1 cellular context compared by ENCODE assay signal in the genomic region with DNA sequence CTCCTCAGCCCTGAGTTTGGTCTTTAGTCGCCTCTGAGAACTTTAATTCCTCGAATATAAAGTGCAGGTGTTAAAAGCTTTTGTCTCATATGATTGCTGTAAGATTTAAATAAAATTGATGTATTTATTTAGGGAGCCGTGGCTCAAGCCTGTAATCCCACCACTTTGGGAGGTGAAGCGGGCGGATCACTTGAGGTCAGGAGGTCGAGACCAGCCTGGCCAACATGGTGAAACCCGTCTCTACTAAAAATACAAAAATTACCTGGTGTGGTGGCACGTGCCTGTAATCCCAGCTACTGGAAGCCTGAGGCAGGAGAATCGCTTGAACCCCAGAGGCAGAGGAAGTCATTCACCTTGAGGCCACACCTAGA.
TF ChIP-seq lines count a peak whose summit lies in the region.

No MANE protein-coding gene starts in this region.

TF ChIP-seq in GM23338, 12 proteins besides CTCF, POLR2A, EP300 and RAD21 (continued from another document):
- TF ChIP-seq, protein P1, sequence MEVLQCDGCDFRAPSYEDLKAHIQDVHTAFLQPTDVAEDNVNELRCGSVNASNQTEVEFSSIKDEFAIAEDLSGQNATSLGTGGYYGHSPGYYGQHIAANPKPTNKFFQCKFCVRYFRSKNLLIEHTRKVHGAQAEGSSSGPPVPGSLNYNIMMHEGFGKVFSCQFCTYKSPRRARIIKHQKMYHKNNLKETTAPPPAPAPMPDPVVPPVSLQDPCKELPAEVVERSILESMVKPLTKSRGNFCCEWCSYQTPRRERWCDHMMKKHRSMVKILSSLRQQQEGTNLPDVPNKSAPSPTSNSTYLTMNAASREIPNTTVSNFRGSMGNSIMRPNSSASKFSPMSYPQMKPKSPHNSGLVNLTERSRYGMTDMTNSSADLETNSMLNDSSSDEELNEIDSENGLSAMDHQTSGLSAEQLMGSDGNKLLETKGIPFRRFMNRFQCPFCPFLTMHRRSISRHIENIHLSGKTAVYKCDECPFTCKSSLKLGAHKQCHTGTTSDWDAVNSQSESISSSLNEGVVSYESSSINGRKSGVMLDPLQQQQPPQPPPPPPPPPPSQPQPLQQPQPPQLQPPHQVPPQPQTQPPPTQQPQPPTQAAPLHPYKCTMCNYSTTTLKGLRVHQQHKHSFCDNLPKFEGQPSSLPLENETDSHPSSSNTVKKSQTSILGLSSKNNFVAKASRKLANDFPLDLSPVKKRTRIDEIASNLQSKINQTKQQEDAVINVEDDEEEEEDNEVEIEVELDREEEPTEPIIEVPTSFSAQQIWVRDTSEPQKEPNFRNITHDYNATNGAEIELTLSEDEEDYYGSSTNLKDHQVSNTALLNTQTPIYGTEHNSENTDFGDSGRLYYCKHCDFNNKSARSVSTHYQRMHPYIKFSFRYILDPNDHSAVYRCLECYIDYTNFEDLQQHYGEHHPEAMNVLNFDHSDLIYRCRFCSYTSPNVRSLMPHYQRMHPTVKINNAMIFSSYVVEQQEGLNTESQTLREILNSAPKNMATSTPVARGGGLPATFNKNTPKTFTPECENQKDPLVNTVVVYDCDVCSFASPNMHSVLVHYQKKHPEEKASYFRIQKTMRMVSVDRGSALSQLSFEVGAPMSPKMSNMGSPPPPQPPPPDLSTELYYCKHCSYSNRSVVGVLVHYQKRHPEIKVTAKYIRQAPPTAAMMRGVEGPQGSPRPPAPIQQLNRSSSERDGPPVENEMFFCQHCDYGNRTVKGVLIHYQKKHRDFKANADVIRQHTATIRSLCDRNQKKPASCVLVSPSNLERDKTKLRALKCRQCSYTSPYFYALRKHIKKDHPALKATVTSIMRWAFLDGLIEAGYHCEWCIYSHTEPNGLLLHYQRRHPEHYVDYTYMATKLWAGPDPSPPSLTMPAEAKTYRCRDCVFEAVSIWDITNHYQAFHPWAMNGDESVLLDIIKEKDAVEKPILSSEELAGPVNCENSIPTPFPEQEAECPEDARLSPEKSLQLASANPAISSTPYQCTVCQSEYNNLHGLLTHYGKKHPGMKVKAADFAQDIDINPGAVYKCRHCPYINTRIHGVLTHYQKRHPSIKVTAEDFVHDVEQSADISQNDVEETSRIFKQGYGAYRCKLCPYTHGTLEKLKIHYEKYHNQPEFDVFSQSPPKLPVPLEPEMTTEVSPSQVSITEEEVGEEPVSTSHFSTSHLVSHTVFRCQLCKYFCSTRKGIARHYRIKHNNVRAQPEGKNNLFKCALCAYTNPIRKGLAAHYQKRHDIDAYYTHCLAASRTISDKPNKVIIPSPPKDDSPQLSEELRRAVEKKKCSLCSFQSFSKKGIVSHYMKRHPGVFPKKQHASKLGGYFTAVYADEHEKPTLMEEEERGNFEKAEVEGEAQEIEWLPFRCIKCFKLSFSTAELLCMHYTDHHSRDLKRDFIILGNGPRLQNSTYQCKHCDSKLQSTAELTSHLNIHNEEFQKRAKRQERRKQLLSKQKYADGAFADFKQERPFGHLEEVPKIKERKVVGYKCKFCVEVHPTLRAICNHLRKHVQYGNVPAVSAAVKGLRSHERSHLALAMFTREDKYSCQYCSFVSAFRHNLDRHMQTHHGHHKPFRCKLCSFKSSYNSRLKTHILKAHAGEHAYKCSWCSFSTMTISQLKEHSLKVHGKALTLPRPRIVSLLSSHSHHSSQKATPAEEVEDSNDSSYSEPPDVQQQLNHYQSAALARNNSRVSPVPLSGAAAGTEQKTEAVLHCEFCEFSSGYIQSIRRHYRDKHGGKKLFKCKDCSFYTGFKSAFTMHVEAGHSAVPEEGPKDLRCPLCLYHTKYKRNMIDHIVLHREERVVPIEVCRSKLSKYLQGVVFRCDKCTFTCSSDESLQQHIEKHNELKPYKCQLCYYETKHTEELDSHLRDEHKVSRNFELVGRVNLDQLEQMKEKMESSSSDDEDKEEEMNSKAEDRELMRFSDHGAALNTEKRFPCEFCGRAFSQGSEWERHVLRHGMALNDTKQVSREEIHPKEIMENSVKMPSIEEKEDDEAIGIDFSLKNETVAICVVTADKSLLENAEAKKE (CRISPR knock-in tag; IDR thresholded peaks at IDR 0.05), result no peak
- TF ChIP-seq POLR2AphosphoS5 (IDR thresholded peaks at IDR 0.05; ENCODE audit: low read depth), result no peak
TF ChIP-seq in GM23338: peak in this region for 0.
